Comparison of ENCODE assay signal across 1 cellular context in the genomic region with DNA sequence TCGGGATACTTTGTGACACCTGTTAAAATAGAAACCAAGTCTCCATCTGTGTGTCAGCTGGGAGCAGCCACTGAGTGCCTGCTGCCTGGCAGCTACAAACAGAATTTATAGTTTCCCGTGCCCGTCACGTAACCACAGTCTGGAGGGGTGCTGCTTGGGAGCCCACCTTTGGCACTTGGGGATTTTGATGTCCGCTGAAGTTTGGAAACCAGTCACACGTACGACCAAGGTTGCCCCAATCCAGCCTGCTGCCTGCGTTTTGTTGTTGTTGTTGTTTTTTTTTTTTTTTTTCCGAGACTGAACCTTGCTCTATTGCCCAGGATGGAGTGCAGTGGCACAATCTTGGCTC.
TF ChIP-seq lines count a peak whose summit lies in the region.

No MANE protein-coding gene starts in this region.

TF ChIP-seq in IMR-90, 13 proteins besides CTCF, POLR2A, EP300 and RAD21 (continued from another document):
- TF ChIP-seq, protein P1, sequence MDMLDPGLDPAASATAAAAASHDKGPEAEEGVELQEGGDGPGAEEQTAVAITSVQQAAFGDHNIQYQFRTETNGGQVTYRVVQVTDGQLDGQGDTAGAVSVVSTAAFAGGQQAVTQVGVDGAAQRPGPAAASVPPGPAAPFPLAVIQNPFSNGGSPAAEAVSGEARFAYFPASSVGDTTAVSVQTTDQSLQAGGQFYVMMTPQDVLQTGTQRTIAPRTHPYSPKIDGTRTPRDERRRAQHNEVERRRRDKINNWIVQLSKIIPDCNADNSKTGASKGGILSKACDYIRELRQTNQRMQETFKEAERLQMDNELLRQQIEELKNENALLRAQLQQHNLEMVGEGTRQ (IDR thresholded peaks at IDR 0.05; ENCODE audit: low read depth, low read length) = no peak
- TF ChIP-seq RFX5 (IDR thresholded peaks at IDR 0.05; ENCODE audit: low read depth, low read length) (no peak), RCOR1 (IDR thresholded peaks at IDR 0.05; ENCODE audit: insufficient replicate concordance, low read length) (no peak), CEBPB (IDR thresholded peaks at IDR 0.05; ENCODE audit: low read depth, low read length) (no peak), MAFK (IDR thresholded peaks at IDR 0.05; ENCODE audit: low read depth, low read length) (no peak), BHLHE40 (IDR thresholded peaks at IDR 0.05; ENCODE audit: low read depth, low read length) (no peak), MXI1 (IDR thresholded peaks at IDR 0.05; ENCODE audit: borderline replicate concordance, low read depth, low read length) (no peak), NFE2L2 (IDR thresholded peaks at IDR 0.05; ENCODE audit: low read depth, low read length) (no peak), CHD1 (IDR thresholded peaks at IDR 0.05; ENCODE audit: low read depth, low read length) (no peak), SMC3 (IDR thresholded peaks at IDR 0.05; ENCODE audit: low read depth, low read length) (no peak), MAZ (IDR thresholded peaks at IDR 0.05; ENCODE audit: borderline replicate concordance, low read depth, low read length) (no peak)
- TF ChIP-seq, protein P2, sequence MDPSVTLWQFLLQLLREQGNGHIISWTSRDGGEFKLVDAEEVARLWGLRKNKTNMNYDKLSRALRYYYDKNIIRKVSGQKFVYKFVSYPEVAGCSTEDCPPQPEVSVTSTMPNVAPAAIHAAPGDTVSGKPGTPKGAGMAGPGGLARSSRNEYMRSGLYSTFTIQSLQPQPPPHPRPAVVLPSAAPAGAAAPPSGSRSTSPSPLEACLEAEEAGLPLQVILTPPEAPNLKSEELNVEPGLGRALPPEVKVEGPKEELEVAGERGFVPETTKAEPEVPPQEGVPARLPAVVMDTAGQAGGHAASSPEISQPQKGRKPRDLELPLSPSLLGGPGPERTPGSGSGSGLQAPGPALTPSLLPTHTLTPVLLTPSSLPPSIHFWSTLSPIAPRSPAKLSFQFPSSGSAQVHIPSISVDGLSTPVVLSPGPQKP (IDR thresholded peaks at IDR 0.05; ENCODE audit: borderline replicate concordance, low read depth, low read length) = no peak
